In genomic region chrX:139429913-139430312, GRCh38 we compare ENCODE assay signal across 13 cellular contexts.
DNase-seq lines count a peak whose midpoint lies in the region; ATAC-seq and TF ChIP-seq lines count a peak whose summit lies in the region.
"Had no signal": no experiment of that assay in that cellular context is flagged by ENCODE, and none has a peak within 500 bp of the region (broad histone marks: within the 10 kb centered on the region; RNA-seq: fewer than 3 reads in every experiment).

No MANE protein-coding gene starts in this region.

- H3K9me3 Mint-ChIP-seq in CD8-positive, alpha-beta memory T cell: peaks cover 0 to 1% (median 0%) of the 10 kb centered on the region in 5 donors
- no peaks in the 10 kb centered on the region for H3K9me3 Mint-ChIP-seq in CD8-positive, alpha-beta T cell

- no peak for DNase-seq in AG09319 (ENCODE audit: extremely low read depth, low read depth)
- DNase-seq in HT1080 (ENCODE audit: low read depth): peak; percentile 11
- peak; percentile 34 for DNase-seq in astrocyte of the hippocampus (ENCODE audit: low read depth, low spot score)
- no peak for DNase-seq in left lobe of liver (ENCODE audit: low spot score)
- DNase-seq in CD8-positive, alpha-beta memory T cell: no peak
- DNase-seq in CD8-positive, alpha-beta T cell: no peak
- no peak for DNase-seq in OCI-M2 (lab: John Stamatoyannopoulos, UW; ENCODE audit: unreplicated experiment)
- DNase-seq: activated gamma-delta T cell, BE2C, kidney glomerular epithelial cell, NCI-H226 had no signal

- no peak overlapping the region for H3K4me3 Mint-ChIP-seq in CD8-positive, alpha-beta memory T cell
- no peak overlapping the region for H3K4me3 Mint-ChIP-seq in CD8-positive, alpha-beta T cell

- H3K9me3 ChIP-seq in CD8-positive, alpha-beta memory T cell (ENCODE audit: low read length): no peaks in the 10 kb centered on the region
- H3K9me3 ChIP-seq in CD8-positive, alpha-beta T cell (ENCODE audit: low read length): no peaks in the 10 kb centered on the region
- H3K9me3 ChIP-seq: BE2C, SJCRH30 had no signal

- POLR2A ChIA-PET in CD8-positive, alpha-beta memory T cell (lab: Charles Lee): no interaction called here
- POLR2A ChIA-PET in CD8-positive, alpha-beta T cell (lab: Charles Lee): no interaction called here

- peak; percentile 26 for TF ChIP-seq CTCF in AG09319 (IDR thresholded peaks at IDR 0.05; ENCODE audit: low read depth, low read length)
- no peak for TF ChIP-seq CTCF in CD8-positive, alpha-beta T cell (IDR thresholded peaks at IDR 0.05)

- no peaks in the 10 kb centered on the region for H3K4me1 ChIP-seq in CD8-positive, alpha-beta memory T cell (ENCODE audit: insufficient read depth, low read length)
- H3K4me1 ChIP-seq in CD8-positive, alpha-beta T cell (ENCODE audit: insufficient read depth, low read length): no peaks in the 10 kb centered on the region
- H3K4me1 ChIP-seq: BE2C, SJCRH30 had no signal

- CTCF ChIA-PET in CD8-positive, alpha-beta memory T cell (lab: Charles Lee): no interaction called here
- CTCF ChIA-PET in CD8-positive, alpha-beta T cell (lab: Charles Lee): no interaction called here

- H3K36me3 Mint-ChIP-seq in CD8-positive, alpha-beta memory T cell: no peaks in the 10 kb centered on the region
- H3K36me3 Mint-ChIP-seq in CD8-positive, alpha-beta T cell: no peaks in the 10 kb centered on the region

- no peaks in the 10 kb centered on the region for H3K36me3 ChIP-seq in CD8-positive, alpha-beta memory T cell (ENCODE audit: insufficient read depth, low read length)
- H3K36me3 ChIP-seq in CD8-positive, alpha-beta T cell (ENCODE audit: insufficient read depth, low read length): no peaks in the 10 kb centered on the region
- H3K36me3 ChIP-seq: BE2C, SJCRH30 had no signal

- no peak overlapping the region for H3K4me3 ChIP-seq in CD8-positive, alpha-beta memory T cell (ENCODE audit: low read length)
- H3K4me3 ChIP-seq in CD8-positive, alpha-beta T cell (ENCODE audit: low read depth, low read length): no peak overlapping the region
- H3K4me3 ChIP-seq: SJCRH30 had no signal

- intact Hi-C loops in CD8-positive, alpha-beta T cell (cut with DNase I, micrococcal nuclease): no loop called here

- ATAC-seq in left lobe of liver: peak; percentile 59
- no peak for ATAC-seq in HG03135 (IDR thresholded peaks at IDR 0.05; ENCODE audit: unreplicated experiment)
- ATAC-seq in CD8-positive, alpha-beta T cell: no peak

- no peak overlapping the region for H3K27ac ChIP-seq in CD8-positive, alpha-beta memory T cell (ENCODE audit: low read depth, low read length)
- no peak overlapping the region for H3K27ac ChIP-seq in CD8-positive, alpha-beta T cell (ENCODE audit: low read depth, low read length)
- H3K27ac ChIP-seq: SJCRH30 had no signal

- peaks cover 0 to 3% of the 10 kb centered on the region in 2 donors for H3K27me3 Mint-ChIP-seq in CD8-positive, alpha-beta memory T cell
- H3K27me3 Mint-ChIP-seq in CD8-positive, alpha-beta T cell (ENCODE audit: low read depth): no peaks in the 10 kb centered on the region

- H3K27ac Mint-ChIP-seq in CD8-positive, alpha-beta memory T cell: no peak overlapping the region
- no peak overlapping the region for H3K27ac Mint-ChIP-seq in CD8-positive, alpha-beta T cell

- no peaks in the 10 kb centered on the region for H3K27me3 ChIP-seq in CD8-positive, alpha-beta memory T cell (ENCODE audit: insufficient read depth, low read length, poor library complexity, severe bottlenecking)
- H3K27me3 ChIP-seq in CD8-positive, alpha-beta T cell (ENCODE audit: insufficient read depth, low read length): no peaks in the 10 kb centered on the region
- H3K27me3 ChIP-seq: BE2C, SJCRH30 had no signal

- H3K4me1 Mint-ChIP-seq in CD8-positive, alpha-beta memory T cell: no peaks in the 10 kb centered on the region
- H3K4me1 Mint-ChIP-seq in CD8-positive, alpha-beta T cell (ENCODE audit: low read depth): no peaks in the 10 kb centered on the region

Comparison
In these comparisons a context has a peak if more than half of its experiments do, and no peak if none do; other contexts are left out.
1. DNase-seq: peak in HT1080 (single experiment) and astrocyte of the hippocampus (single experiment); none in AG09319 (single experiment), left lobe of liver (single experiment), CD8-positive, alpha-beta memory T cell (0 of 5), CD8-positive, alpha-beta T cell (0 of 7) and OCI-M2 (single experiment).